9 cellular contexts compared by ENCODE assay signal in the genomic region with DNA sequence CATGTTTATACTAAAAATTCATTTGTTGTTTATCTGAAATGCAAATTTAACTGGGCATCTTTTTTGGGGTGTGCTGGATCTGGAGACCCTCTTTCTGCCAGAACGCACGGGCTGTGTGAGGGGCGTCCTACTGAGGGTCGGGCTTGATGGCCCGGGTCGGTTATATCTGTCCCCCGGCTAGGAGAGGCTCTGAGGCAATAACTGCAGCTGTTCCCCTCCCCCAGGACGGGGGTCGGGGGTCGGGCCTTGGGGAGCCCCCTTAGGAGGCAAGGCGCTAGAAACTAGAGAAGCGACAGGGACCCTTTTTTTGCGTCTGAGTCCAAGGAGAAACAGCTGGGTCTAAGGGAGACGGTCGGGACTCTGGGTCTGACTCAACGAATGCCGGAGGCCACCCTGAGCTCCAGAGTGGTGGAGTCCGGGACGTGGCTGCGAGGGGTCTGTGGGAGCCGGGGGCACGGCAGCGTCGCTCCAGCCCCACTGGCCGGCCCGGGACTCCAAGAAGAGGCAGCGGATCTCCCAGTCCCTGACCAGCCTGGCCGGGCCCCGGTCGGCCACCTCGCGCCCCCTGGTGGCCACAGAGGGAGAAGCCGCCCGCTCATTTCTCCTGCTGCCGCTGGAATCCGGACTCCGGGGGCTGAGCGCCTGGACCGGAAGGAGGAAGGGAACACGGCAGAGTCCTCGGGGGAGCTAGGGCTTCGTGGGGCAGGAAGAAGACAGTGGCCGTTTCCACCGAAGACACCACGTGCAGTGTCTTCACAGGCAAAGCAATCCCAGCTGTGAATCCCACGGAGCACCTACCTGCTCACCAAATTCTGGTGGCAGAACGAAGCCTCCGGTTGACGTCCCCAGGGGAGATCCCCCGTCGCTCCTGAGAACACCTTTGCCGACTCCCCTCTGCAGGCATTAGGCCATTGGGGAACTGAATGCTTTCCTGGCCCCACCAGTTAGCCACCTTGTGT. TPM values are rescaled to one million over a fixed set of nuclear protein-coding genes. Genes with fewer than 3 reads are reported as not detected.
DNase-seq lines count a peak whose midpoint lies in the region; ATAC-seq, FAIRE-seq and TF ChIP-seq lines count a peak whose summit lies in the region.
"Had no signal": no experiment of that assay in that cellular context is flagged by ENCODE, and none has a peak within 500 bp of the region (broad histone marks: within the 10 kb centered on the region; RNA-seq: fewer than 3 reads in every experiment).

No MANE protein-coding gene starts in this region.

- H3K4me1 ChIP-seq in MM.1S (ENCODE audit: low read length) (0 out of 2 replicates have a peak, but pooled peaks cover 5% of the 10 kb centered on the region), pancreas (peaks cover 0 to 5% (median 0%) of the 10 kb centered on the region in 3 donors), thymus (ENCODE audit: control insufficient read depth, insufficient read depth, low read length) (peaks cover 7% of the 10 kb centered on the region)

- H3K36me3 Mint-ChIP-seq in activated naive CD4-positive, alpha-beta T cell treated with anti-CD3 and anti-CD28 coated beads, Interleukin-2, amount 50 U/mL, for 72 hours: no peaks in the 10 kb centered on the region

- peak overlapping the region; percentile 99 for H3K4me2 ChIP-seq in MM.1S (ENCODE audit: low read depth, low read length)

- peak; percentile 53 for DNase-seq in COLO829 (ENCODE audit: low spot score)
- peak; percentile 62 for DNase-seq in MM.1S
- DNase-seq in SKM-1 (lab: John Stamatoyannopoulos, UW; ENCODE audit: unreplicated experiment): peak; percentile 25
- peak; percentile 91 for DNase-seq in activated naive CD4-positive, alpha-beta T cell treated with anti-CD3 and anti-CD28 coated beads, Interleukin-2, amount 50 U/mL, for 72 hours (ENCODE audit: low spot score in 2 of 2)
- peak; percentile 93 for DNase-seq in Right ventricle myocardium inferior (ENCODE audit: missing footprints)
- DNase-seq in pancreas: peak; percentile 81 to 99 (median 92)

- intact Hi-C loops in Right ventricle myocardium inferior (cut with DNase I) (loop anchor here (1.0 to 10.0 kb wide), 2 partner anchors 173 to 523 kb away; no protein-coding TSS in a partner anchor), pancreas (cut with DNase I) (loop anchor here in 2 of 3 donors (5.0 kb wide), 2 partner anchors 41 to 46 kb away; no protein-coding TSS in a partner anchor)

- H3K79me2 ChIP-seq in MM.1S (ENCODE audit: low read length): no peaks in the 10 kb centered on the region

- no peaks in the 10 kb centered on the region for H4K20me1 ChIP-seq in MM.1S (ENCODE audit: insufficient read depth, low read length)

- peak overlapping the region; percentile 30 to 82 for H3K27ac Mint-ChIP-seq in activated naive CD4-positive, alpha-beta T cell treated with anti-CD3 and anti-CD28 coated beads, Interleukin-2, amount 50 U/mL, for 72 hours

- no peaks in the 10 kb centered on the region for H3F3A ChIP-seq in MM.1S (ENCODE audit: insufficient read depth, low read length)

- H3K27ac ChIP-seq in MM.1S (ENCODE audit: low read length): no peak overlapping the region
- no peak overlapping the region for H3K27ac ChIP-seq in pancreas
- peak overlapping the region; percentile 42 for H3K27ac ChIP-seq in thymus (ENCODE audit: low read depth)

- H3K9me3 ChIP-seq in MM.1S (replicated peaks; ENCODE audit: insufficient read depth, low read length) (no peaks in the 10 kb centered on the region), pancreas (no peaks in the 10 kb centered on the region), thymus (ENCODE audit: control insufficient read depth) (no peaks in the 10 kb centered on the region)

- H3K9me3 Mint-ChIP-seq in activated naive CD4-positive, alpha-beta T cell treated with anti-CD3 and anti-CD28 coated beads, Interleukin-2, amount 50 U/mL, for 72 hours: no peaks in the 10 kb centered on the region

- ATAC-seq in GM21717 (IDR thresholded peaks at IDR 0.05; ENCODE audit: unreplicated experiment) (peak; percentile 67), Right ventricle myocardium inferior (peak; percentile 94), pancreas (peak; percentile 97 to 100 (median 99))
- ATAC-seq in activated naive CD4-positive, alpha-beta T cell treated with anti-CD3 and anti-CD28 coated beads, Interleukin-2, amount 50 U/mL, for 72 hours: peak; percentile 89 to 93

- FAIRE-seq in pancreas (lab: Jason Lieb, UNC): no peak

- H3K9ac ChIP-seq in MM.1S (ENCODE audit: low read length): peak overlapping the region; percentile 33; the same call in 1 of the 2 replicates

- H3K4me3 ChIP-seq in MM.1S (ENCODE audit: low read length) (peak overlapping the region; percentile 66), pancreas (peak overlapping the region in 3 of 4 donors; percentile 31 to 47 (median 46)), thymus (ENCODE audit: low read length) (peak overlapping the region; percentile 54)

- TF ChIP-seq CTCF in MM.1S (IDR thresholded peaks at IDR 0.05; ENCODE audit: low read length): peak; percentile 87
- peak; percentile 93 to 96 (median 94) for TF ChIP-seq CTCF in pancreas (IDR thresholded peaks at IDR 0.05)

- 11 to 13% methylated on average over 48 to 52 of the region's 52 CpGs for WGBS in pancreas, 2 donors
- 7% methylated on average over 52 of the region's 52 CpGs for WGBS in thymus

- H2AFZ ChIP-seq in MM.1S (ENCODE audit: low read length): peak overlapping the region; percentile 88

- H3K9me2 ChIP-seq in MM.1S (replicated peaks; ENCODE audit: insufficient read depth, low read length): no peaks in the 10 kb centered on the region

- H3K36me3 ChIP-seq in MM.1S (replicated peaks; ENCODE audit: insufficient read depth, low read length): no peaks in the 10 kb centered on the region
- no peaks in the 10 kb centered on the region for H3K36me3 ChIP-seq in pancreas
- no peaks in the 10 kb centered on the region for H3K36me3 ChIP-seq in thymus (ENCODE audit: control insufficient read depth, insufficient read depth)

- H3K27me3 ChIP-seq in MM.1S (replicated peaks; ENCODE audit: insufficient read depth, low read length) (peaks cover 6% of the 10 kb centered on the region; the same call in 1 of the 2 replicates), pancreas (no peaks in the 10 kb centered on the region), thymus (ENCODE audit: control insufficient read depth, insufficient read depth) (peaks cover 2% of the 10 kb centered on the region)

RNA-seq across cellular contexts. Expression of gene SCML4, which starts 24.0 kb away (rescaled TPM):
- 10 to 100 TPM in 1 of 2 donors, 1 to 10 TPM in 1; 5.2 to 11.7 TPM for total RNA-seq in activated naive CD4-positive, alpha-beta T cell treated with anti-CD3 and anti-CD28 coated beads, Interleukin-2, amount 50 U/mL, for 72 hours
- total RNA-seq in Right ventricle myocardium inferior (0.11 TPM), pancreas (1 to 10 TPM in 3 of 6 donors, under 1 TPM in 3; 0.44 to 2.6 (median 0.97) TPM)
- polyA plus RNA-seq in pancreas (1 to 10 TPM in 1 of 2 donors, under 1 TPM in 1; 0.72 to 2.1 TPM), thymus (40.1 TPM)
- total RNA-seq: glomerular endothelial cell had no signal

Comparison
In these comparisons a context has a peak if more than half of its experiments do, and no peak if none do; other contexts are left out.
1. DNase-seq: peak in every context shown above with its lines; median percentile 93 in Right ventricle myocardium inferior; 92 in pancreas; 91 in activated naive CD4-positive, alpha-beta T cell treated with anti-CD3 and anti-CD28 coated beads, Interleukin-2, amount 50 U/mL, for 72 hours; 62 in MM.1S; 53 in COLO829; 25 in SKM-1.